In the genomic region with DNA sequence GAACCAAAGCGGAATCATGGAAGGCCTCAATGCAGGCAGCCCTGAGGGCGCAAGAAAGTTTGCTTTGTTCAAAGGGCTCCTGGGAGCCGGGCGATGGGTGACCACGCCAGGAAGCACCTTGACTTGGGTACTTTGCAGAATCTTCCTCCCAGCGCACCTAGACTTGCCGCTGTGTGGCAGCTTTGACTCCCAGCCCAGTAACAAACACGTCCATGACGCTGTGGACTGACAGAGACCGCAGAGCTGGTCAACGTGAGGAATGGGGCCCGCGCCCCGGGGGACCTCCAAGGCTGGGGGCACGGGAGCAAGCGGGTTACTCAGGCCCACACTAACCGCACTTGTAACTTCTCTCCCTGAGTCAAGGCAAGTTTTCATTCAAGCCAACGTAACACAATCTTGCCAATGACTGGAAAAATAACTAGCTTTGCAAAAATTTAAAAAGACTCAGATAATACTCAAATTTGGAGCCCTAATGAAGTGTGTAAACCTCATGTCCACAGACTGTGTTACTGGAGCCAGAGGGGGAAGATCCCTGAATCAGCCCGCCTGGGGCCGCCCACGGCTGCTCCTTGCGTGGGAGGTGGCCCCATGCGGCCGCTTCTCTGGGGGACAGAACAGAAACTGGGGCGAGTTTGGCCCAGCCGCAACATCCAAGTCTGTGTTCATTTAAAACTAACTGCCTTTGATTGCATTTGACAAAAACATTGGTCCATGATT, we compare ENCODE assay signal across 15 cellular contexts.
DNase-seq lines count a peak whose midpoint lies in the region; ATAC-seq and TF ChIP-seq lines count a peak whose summit lies in the region.
"Had no signal": no experiment of that assay in that cellular context is flagged by ENCODE, and none has a peak within 500 bp of the region (broad histone marks: within the 10 kb centered on the region; RNA-seq: fewer than 3 reads in every experiment).

No MANE protein-coding gene starts in this region.

- H3K36me3 Mint-ChIP-seq in activated CD8-positive, alpha-beta T cell treated with anti-CD3 and anti-CD28 coated beads, Interleukin-2, amount 10 ng/mL, durations not matched to agents 7 days and 5 days (ENCODE audit: low read depth) = peaks cover 13% of the 10 kb centered on the region
- H3K36me3 Mint-ChIP-seq in activated CD8-positive, alpha-beta T cell treated with anti-CD3 and anti-CD28 coated beads for 36 hours (ENCODE audit: low read depth) = peaks cover 3% of the 10 kb centered on the region
- H3K36me3 Mint-ChIP-seq in endodermal cell (ENCODE audit: low read depth) = no peaks in the 10 kb centered on the region
- H3K36me3 Mint-ChIP-seq in activated T-helper 17 cell treated with anti-CD3 and anti-CD28 coated beads, Interleukin-2, amount 50 U/mL, for 72 hours (ENCODE audit: low read depth) = no peaks in the 10 kb centered on the region

- intact Hi-C loops in activated CD8-positive, alpha-beta T cell treated with anti-CD3 and anti-CD28 coated beads for 36 hours (cut with micrococcal nuclease) = no loop called here
- intact Hi-C loops in sigmoid colon (cut with DNase I) = no loop called here

- no peak for TF ChIP-seq CTCF in activated CD8-positive, alpha-beta T cell treated with anti-CD3 and anti-CD28 coated beads for 36 hours (IDR thresholded peaks at IDR 0.05)
- TF ChIP-seq CTCF in OCI-LY1 (IDR thresholded peaks at IDR 0.05; ENCODE audit: low read length) (0 out of 2 replicates have a peak, but pooled peaks have one; percentile 26), endodermal cell (conservative IDR thresholded peaks at IDR 0.05) (no peak), sigmoid colon (IDR thresholded peaks at IDR 0.05) (no peak)

- H3K4me1 Mint-ChIP-seq in activated CD8-positive, alpha-beta T cell treated with anti-CD3 and anti-CD28 coated beads, Interleukin-2, amount 10 ng/mL, durations not matched to agents 7 days and 5 days (ENCODE audit: low read depth) = peaks cover 31% of the 10 kb centered on the region
- peaks cover 24% of the 10 kb centered on the region for H3K4me1 Mint-ChIP-seq in activated CD8-positive, alpha-beta T cell treated with anti-CD3 and anti-CD28 coated beads for 36 hours (ENCODE audit: low read depth)
- H3K4me1 Mint-ChIP-seq in endodermal cell = no peaks in the 10 kb centered on the region
- peaks cover 18% of the 10 kb centered on the region for H3K4me1 Mint-ChIP-seq in activated T-helper 17 cell treated with anti-CD3 and anti-CD28 coated beads, Interleukin-2, amount 50 U/mL, for 72 hours
- H3K4me1 Mint-ChIP-seq: GM23338 had no signal

- no peak overlapping the region for H2AFZ ChIP-seq in OCI-LY1 (ENCODE audit: low read length)
- H2AFZ ChIP-seq: GM23338 had no signal

- H3K4me3 Mint-ChIP-seq in activated CD8-positive, alpha-beta T cell treated with anti-CD3 and anti-CD28 coated beads, Interleukin-2, amount 10 ng/mL, durations not matched to agents 7 days and 5 days = no peak overlapping the region
- no peak overlapping the region for H3K4me3 Mint-ChIP-seq in activated CD8-positive, alpha-beta T cell treated with anti-CD3 and anti-CD28 coated beads for 36 hours
- no peak overlapping the region for H3K4me3 Mint-ChIP-seq in endodermal cell
- H3K4me3 Mint-ChIP-seq in activated T-helper 17 cell treated with anti-CD3 and anti-CD28 coated beads, Interleukin-2, amount 50 U/mL, for 72 hours = no peak overlapping the region
- H3K4me3 Mint-ChIP-seq: GM23338 had no signal

- ATAC-seq in activated CD8-positive, alpha-beta T cell treated with anti-CD3 and anti-CD28 coated beads, Interleukin-2, amount 10 ng/mL, durations not matched to agents 7 days and 5 days = no peak
- no peak for ATAC-seq in activated CD8-positive, alpha-beta T cell treated with anti-CD3 and anti-CD28 coated beads for 36 hours
- ATAC-seq in GM18505 (IDR thresholded peaks at IDR 0.05; ENCODE audit: unreplicated experiment) (no peak), HG02981 (IDR thresholded peaks at IDR 0.05; ENCODE audit: unreplicated experiment) (no peak)
- ATAC-seq in activated T-helper 17 cell treated with anti-CD3 and anti-CD28 coated beads, Interleukin-2, amount 50 U/mL, for 72 hours (replicated peaks) = no peak
- ATAC-seq: GM23338 had no signal

- no peaks in the 10 kb centered on the region for H3K4me1 ChIP-seq in OCI-LY1 (ENCODE audit: insufficient read depth, low read length, severe bottlenecking)
- H3K4me1 ChIP-seq in endodermal cell (ENCODE audit: control insufficient read depth, insufficient read depth, low read length) = no peaks in the 10 kb centered on the region
- peaks cover 0 to 14% (median 5%) of the 10 kb centered on the region in 4 donors for H3K4me1 ChIP-seq in sigmoid colon

- TF ChIP-seq POLR2A in sigmoid colon (IDR thresholded peaks at IDR 0.05) (no peak), GM18505 (IDR thresholded peaks at IDR 0.05; ENCODE audit: borderline replicate concordance, extremely low read depth, insufficient read depth, insufficient read length) (no peak)

- no peak for TF ChIP-seq EP300 in sigmoid colon (IDR thresholded peaks at IDR 0.05)

- H3K4me2 ChIP-seq in OCI-LY1 (ENCODE audit: low read length) = no peak overlapping the region
- H3K4me2 ChIP-seq: GM23338 had no signal

- no peaks in the 10 kb centered on the region for H3K79me2 ChIP-seq in OCI-LY1 (ENCODE audit: insufficient read depth, low read length)

- CTCF ChIA-PET in activated CD8-positive, alpha-beta T cell treated with anti-CD3 and anti-CD28 coated beads, Interleukin-2, amount 10 ng/mL, durations not matched to agents 7 days and 5 days (lab: Charles Lee) = no interaction called here
- CTCF ChIA-PET in activated CD8-positive, alpha-beta T cell treated with anti-CD3 and anti-CD28 coated beads for 36 hours (lab: Charles Lee) = no interaction called here

- H3K27me3 Mint-ChIP-seq in activated CD8-positive, alpha-beta T cell treated with anti-CD3 and anti-CD28 coated beads, Interleukin-2, amount 10 ng/mL, durations not matched to agents 7 days and 5 days (ENCODE audit: low read depth) = peaks cover 5% of the 10 kb centered on the region
- no peaks in the 10 kb centered on the region for H3K27me3 Mint-ChIP-seq in activated CD8-positive, alpha-beta T cell treated with anti-CD3 and anti-CD28 coated beads for 36 hours
- H3K27me3 Mint-ChIP-seq in endodermal cell (ENCODE audit: insufficient read depth) = peaks cover 5% of the 10 kb centered on the region
- H3K27me3 Mint-ChIP-seq in activated T-helper 17 cell treated with anti-CD3 and anti-CD28 coated beads, Interleukin-2, amount 50 U/mL, for 72 hours = no peaks in the 10 kb centered on the region

- no peaks in the 10 kb centered on the region for H3F3A ChIP-seq in OCI-LY1 (ENCODE audit: insufficient read depth, low read length)

- POLR2A ChIA-PET in activated CD8-positive, alpha-beta T cell treated with anti-CD3 and anti-CD28 coated beads, Interleukin-2, amount 10 ng/mL, durations not matched to agents 7 days and 5 days (lab: Charles Lee) = no interaction called here
- POLR2A ChIA-PET in activated CD8-positive, alpha-beta T cell treated with anti-CD3 and anti-CD28 coated beads for 36 hours (lab: Charles Lee) = no interaction called here

- 82 to 83% methylated on average over 19 to 26 of the region's 26 CpGs for WGBS in endodermal cell (ENCODE audit: insufficient coverage in 1 of 2, insufficient read length in 1 of 2), 2 experiments
- WGBS in sigmoid colon, 2 donors = 88 to 93% methylated on average over 26 of the region's 26 CpGs

- H3K36me3 ChIP-seq in OCI-LY1 (ENCODE audit: insufficient read depth, low read length) = no peaks in the 10 kb centered on the region
- no peaks in the 10 kb centered on the region for H3K36me3 ChIP-seq in endodermal cell (ENCODE audit: control insufficient read depth, insufficient read depth, low read length)
- H3K36me3 ChIP-seq in sigmoid colon = no peaks in the 10 kb centered on the region

- H3K9me3 ChIP-seq in OCI-LY1 (ENCODE audit: low read length) = 0 out of 2 replicates have a peak, but pooled peaks cover under 1% of the 10 kb centered on the region
- peaks cover 3% of the 10 kb centered on the region for H3K9me3 ChIP-seq in endodermal cell (ENCODE audit: control insufficient read depth, low read length)
- peaks cover 0 to 6% (median under 1%) of the 10 kb centered on the region in 4 donors for H3K9me3 ChIP-seq in sigmoid colon

- no peaks in the 10 kb centered on the region for H3K9me2 ChIP-seq in OCI-LY1 (ENCODE audit: low read depth, low read length)

- H3K27ac ChIP-seq in OCI-LY1 (ENCODE audit: low read depth, low read length, poor library complexity, severe bottlenecking) (no peak overlapping the region), endodermal cell (ENCODE audit: low read depth, low read length) (no peak overlapping the region), sigmoid colon (no peak overlapping the region)

- peaks cover 2% of the 10 kb centered on the region for H3K9me3 Mint-ChIP-seq in activated CD8-positive, alpha-beta T cell treated with anti-CD3 and anti-CD28 coated beads, Interleukin-2, amount 10 ng/mL, durations not matched to agents 7 days and 5 days (ENCODE audit: insufficient read depth)
- peaks cover 10% of the 10 kb centered on the region for H3K9me3 Mint-ChIP-seq in activated CD8-positive, alpha-beta T cell treated with anti-CD3 and anti-CD28 coated beads for 36 hours
- H3K9me3 Mint-ChIP-seq in endodermal cell = peaks cover 6% of the 10 kb centered on the region
- H3K9me3 Mint-ChIP-seq in activated T-helper 17 cell treated with anti-CD3 and anti-CD28 coated beads, Interleukin-2, amount 50 U/mL, for 72 hours = peaks cover under 1% of the 10 kb centered on the region

- no peak overlapping the region for H3K27ac Mint-ChIP-seq in activated CD8-positive, alpha-beta T cell treated with anti-CD3 and anti-CD28 coated beads, Interleukin-2, amount 10 ng/mL, durations not matched to agents 7 days and 5 days
- H3K27ac Mint-ChIP-seq in activated CD8-positive, alpha-beta T cell treated with anti-CD3 and anti-CD28 coated beads for 36 hours = no peak overlapping the region
- H3K27ac Mint-ChIP-seq in endodermal cell = no peak overlapping the region
- no peak overlapping the region for H3K27ac Mint-ChIP-seq in activated T-helper 17 cell treated with anti-CD3 and anti-CD28 coated beads, Interleukin-2, amount 50 U/mL, for 72 hours
- H3K27ac Mint-ChIP-seq: GM23338 had no signal

- H3K4me3 ChIP-seq in OCI-LY1 (ENCODE audit: low read depth, low read length, poor library complexity, severe bottlenecking) (no peak overlapping the region), endodermal cell (ENCODE audit: low read length) (no peak overlapping the region), sigmoid colon (no peak overlapping the region)
- H3K4me3 ChIP-seq: GM23338 had no signal

- peak; percentile 11 for DNase-seq in activated CD8-positive, alpha-beta T cell treated with anti-CD3 and anti-CD28 coated beads, Interleukin-2, amount 10 ng/mL, durations not matched to agents 7 days and 5 days
- no peak for DNase-seq in activated CD8-positive, alpha-beta T cell treated with anti-CD3 and anti-CD28 coated beads for 36 hours
- DNase-seq in endodermal cell = peak; percentile 34
- DNase-seq in sigmoid colon = peak; percentile 25
- DNase-seq: DMS79, IMR-90, NCI-H1436, NCI-H2081, NCI-H2227 treated with DMSO at 0.1 percent for 48 hours, NCI-H524 treated with DMSO at 0.1 percent for 48 hours had no signal

- no peak overlapping the region for H3K9ac ChIP-seq in OCI-LY1 (ENCODE audit: low read length)
- no peak overlapping the region for H3K9ac ChIP-seq in endodermal cell (ENCODE audit: extremely low read depth, low read length, poor library complexity, severe bottlenecking)

- no peaks in the 10 kb centered on the region for H4K20me1 ChIP-seq in OCI-LY1 (ENCODE audit: insufficient read depth, low read length)

- H3K27me3 ChIP-seq in OCI-LY1 (ENCODE audit: insufficient read depth, low read length) = peaks cover 15% of the 10 kb centered on the region
- H3K27me3 ChIP-seq in endodermal cell (ENCODE audit: control insufficient read depth, insufficient read depth, low read length, poor library complexity, severe bottlenecking) = no peaks in the 10 kb centered on the region
- H3K27me3 ChIP-seq in sigmoid colon = peaks cover 7 to 42% (median 25%) of the 10 kb centered on the region in 3 donors
